Comparison of ENCODE assay signal across 1 cellular context in the genomic region with DNA sequence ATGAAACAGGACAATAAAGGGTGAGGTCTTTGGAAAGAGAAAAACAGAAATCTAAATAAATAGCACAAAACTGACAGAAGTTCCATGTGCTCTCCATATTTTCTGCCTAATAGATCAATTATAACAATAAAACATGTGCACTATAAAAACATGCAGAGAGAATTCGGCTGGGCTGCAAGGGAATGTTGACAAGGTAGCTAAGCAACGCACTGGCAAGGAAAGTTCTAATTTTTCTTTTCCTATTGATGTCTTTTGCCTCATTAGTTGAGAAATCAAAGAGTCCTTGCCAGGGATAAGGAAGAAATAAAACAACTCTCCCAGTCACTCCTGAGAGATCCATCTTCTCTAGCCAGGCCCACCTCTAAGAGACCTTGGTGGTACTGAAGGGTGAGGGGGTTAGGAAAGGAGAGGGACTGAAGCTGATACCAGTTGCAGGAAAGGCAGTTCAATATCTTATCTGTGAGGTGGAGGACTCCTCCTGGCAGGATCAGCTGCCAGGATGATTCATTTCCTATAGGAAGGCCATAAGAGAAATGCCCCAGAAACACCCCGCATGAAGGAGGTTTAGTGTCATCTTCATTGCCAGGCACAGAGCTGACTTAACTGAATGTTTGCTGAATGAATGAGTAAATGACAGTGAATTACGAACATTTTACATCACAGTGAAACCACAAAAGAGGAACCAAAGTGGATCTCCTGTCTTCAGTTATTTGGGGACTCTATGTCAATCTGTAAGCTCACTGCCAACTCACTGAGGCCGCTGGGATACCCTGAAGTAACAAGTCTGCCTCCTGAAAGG.
TF ChIP-seq lines count a peak whose summit lies in the region.

No MANE protein-coding gene starts in this region.

TF ChIP-seq in SK-N-SH, 30 proteins besides CTCF, POLR2A, EP300 and RAD21 (continued from another document):
- TF ChIP-seq, protein P1, sequence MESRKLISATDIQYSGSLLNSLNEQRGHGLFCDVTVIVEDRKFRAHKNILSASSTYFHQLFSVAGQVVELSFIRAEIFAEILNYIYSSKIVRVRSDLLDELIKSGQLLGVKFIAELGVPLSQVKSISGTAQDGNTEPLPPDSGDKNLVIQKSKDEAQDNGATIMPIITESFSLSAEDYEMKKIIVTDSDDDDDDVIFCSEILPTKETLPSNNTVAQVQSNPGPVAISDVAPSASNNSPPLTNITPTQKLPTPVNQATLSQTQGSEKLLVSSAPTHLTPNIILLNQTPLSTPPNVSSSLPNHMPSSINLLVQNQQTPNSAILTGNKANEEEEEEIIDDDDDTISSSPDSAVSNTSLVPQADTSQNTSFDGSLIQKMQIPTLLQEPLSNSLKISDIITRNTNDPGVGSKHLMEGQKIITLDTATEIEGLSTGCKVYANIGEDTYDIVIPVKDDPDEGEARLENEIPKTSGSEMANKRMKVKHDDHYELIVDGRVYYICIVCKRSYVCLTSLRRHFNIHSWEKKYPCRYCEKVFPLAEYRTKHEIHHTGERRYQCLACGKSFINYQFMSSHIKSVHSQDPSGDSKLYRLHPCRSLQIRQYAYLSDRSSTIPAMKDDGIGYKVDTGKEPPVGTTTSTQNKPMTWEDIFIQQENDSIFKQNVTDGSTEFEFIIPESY (IDR thresholded peaks at IDR 0.05; ENCODE audit: borderline replicate concordance, low read depth), result no peak
- no peak for TF ChIP-seq CHD2 (IDR thresholded peaks at IDR 0.05; ENCODE audit: low read length, partially characterized antibody)
- TF ChIP-seq SMC3 (IDR thresholded peaks at IDR 0.05; ENCODE audit: low read depth, low read length), result no peak
- no peak for TF ChIP-seq GABPA (IDR thresholded peaks at IDR 0.05; ENCODE audit: low read depth)
- no peak for TF ChIP-seq MEF2A (IDR thresholded peaks at IDR 0.05; ENCODE audit: borderline replicate concordance, low read depth)
- TF ChIP-seq, protein P2, sequence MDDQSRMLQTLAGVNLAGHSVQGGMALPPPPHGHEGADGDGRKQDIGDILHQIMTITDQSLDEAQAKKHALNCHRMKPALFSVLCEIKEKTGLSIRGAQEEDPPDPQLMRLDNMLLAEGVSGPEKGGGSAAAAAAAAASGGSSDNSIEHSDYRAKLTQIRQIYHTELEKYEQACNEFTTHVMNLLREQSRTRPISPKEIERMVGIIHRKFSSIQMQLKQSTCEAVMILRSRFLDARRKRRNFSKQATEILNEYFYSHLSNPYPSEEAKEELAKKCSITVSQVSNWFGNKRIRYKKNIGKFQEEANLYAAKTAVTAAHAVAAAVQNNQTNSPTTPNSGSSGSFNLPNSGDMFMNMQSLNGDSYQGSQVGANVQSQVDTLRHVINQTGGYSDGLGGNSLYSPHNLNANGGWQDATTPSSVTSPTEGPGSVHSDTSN (IDR thresholded peaks at IDR 0.05), result peak; percentile 68
- peak; percentile 31; the same call in 1 of the 2 replicates for TF ChIP-seq TEAD4 (IDR thresholded peaks at IDR 0.05; ENCODE audit: borderline replicate concordance, insufficient read depth)
- no peak for TF ChIP-seq SIN3A (IDR thresholded peaks at IDR 0.05; ENCODE audit: borderline replicate concordance, low read depth, low read length)
- TF ChIP-seq MAX (IDR thresholded peaks at IDR 0.05; ENCODE audit: low read depth), result no peak
- no peak for TF ChIP-seq USF1 (IDR thresholded peaks at IDR 0.05; ENCODE audit: borderline replicate concordance, low read depth)
- peak; percentile 83 for TF ChIP-seq NFIC (IDR thresholded peaks at IDR 0.05; ENCODE audit: borderline replicate concordance)
